7 cellular contexts compared by ENCODE assay signal in genomic region chr16:87870419-87871272, GRCh38. TPM values are rescaled to one million over a fixed set of nuclear protein-coding genes. Genes with fewer than 3 reads are reported as not detected.
A peak's percentile ranks its signal among the peaks of the same experiment; 100 is the strongest.
DNase-seq lines count a peak whose midpoint lies in the region; ATAC-seq, FAIRE-seq and TF ChIP-seq lines count a peak whose summit lies in the region.
"Not testable (repeated sequence)": the region's sequence is repeated elsewhere in the genome, so short reads cannot be mapped to it uniquely, and the experiment has no call there.

No MANE protein-coding gene starts in this region.

- H3K4me2 ChIP-seq in DOHH2 (ENCODE audit: low read length) (peak overlapping the region; percentile 43), osteoblast (ENCODE audit: insufficient read depth, low read length) (peak overlapping the region; percentile 46)

- H3K9me3 Mint-ChIP-seq in activated CD8-positive, alpha-beta T cell treated with anti-CD3 and anti-CD28 coated beads, Interleukin-2, amount 10 ng/mL, durations not matched to agents 7 days and 5 days (ENCODE audit: insufficient read depth): not testable (repeated sequence)

- not testable (repeated sequence) for TF ChIP-seq CTCF in DOHH2 (IDR thresholded peaks at IDR 0.05; ENCODE audit: low read depth, low read length, poor library complexity, severe bottlenecking); cardiac fibroblast (IDR thresholded peaks at IDR 0.05; ENCODE audit: low read depth, low read length); osteoblast (IDR thresholded peaks at IDR 0.05; ENCODE audit: extremely low read depth, low read depth, low read length)

- peaks cover 71% of the 10 kb centered on the region for H3K4me1 Mint-ChIP-seq in activated CD8-positive, alpha-beta T cell treated with anti-CD3 and anti-CD28 coated beads, Interleukin-2, amount 10 ng/mL, durations not matched to agents 7 days and 5 days (ENCODE audit: low read depth)

- not testable (repeated sequence) for H3K27me3 Mint-ChIP-seq in activated CD8-positive, alpha-beta T cell treated with anti-CD3 and anti-CD28 coated beads, Interleukin-2, amount 10 ng/mL, durations not matched to agents 7 days and 5 days (ENCODE audit: low read depth)

- not testable (repeated sequence) for ATAC-seq in activated CD8-positive, alpha-beta T cell treated with anti-CD3 and anti-CD28 coated beads, Interleukin-2, amount 10 ng/mL, durations not matched to agents 7 days and 5 days

- H3K27me3 ChIP-seq in DOHH2 (ENCODE audit: control insufficient read depth, low read length); osteoblast (ENCODE audit: insufficient read depth, low read length): not testable (repeated sequence)

- H4K20me1 ChIP-seq in DOHH2 (ENCODE audit: control insufficient read depth, insufficient read depth, low read depth, low read length) (peaks cover 15% of the 10 kb centered on the region), osteoblast (ENCODE audit: insufficient read depth, low read length) (peaks cover 24% of the 10 kb centered on the region)

- H3K9me3 ChIP-seq in DOHH2 (ENCODE audit: control insufficient read depth, insufficient read depth, low read length); KOPT-K1 (ENCODE audit: insufficient read depth, low read length, poor library complexity, severe bottlenecking); osteoblast (ENCODE audit: low read depth, low read length): not testable (repeated sequence)

- H3K36me3 ChIP-seq in DOHH2 (ENCODE audit: control insufficient read depth, low read length): peaks cover 32% of the 10 kb centered on the region
- H3K36me3 ChIP-seq in KOPT-K1 (ENCODE audit: insufficient read depth, low read length); osteoblast (ENCODE audit: insufficient read depth, low read length): not testable (repeated sequence)

- H3F3A ChIP-seq in DOHH2 (ENCODE audit: control insufficient read depth, insufficient read depth): not testable (repeated sequence)

- CTCF ChIA-PET in activated CD8-positive, alpha-beta T cell treated with anti-CD3 and anti-CD28 coated beads, Interleukin-2, amount 10 ng/mL, durations not matched to agents 7 days and 5 days (lab: Charles Lee): interaction anchor here (0.7 to 13.0 kb wide), 30 partner anchors 13 to 234 kb away, joined by 3 to 493 read pairs (median 8); partner anchors contain the start of genes BANP and KLHDC4

- POLR2A ChIA-PET in activated CD8-positive, alpha-beta T cell treated with anti-CD3 and anti-CD28 coated beads, Interleukin-2, amount 10 ng/mL, durations not matched to agents 7 days and 5 days (lab: Charles Lee): interaction anchor here (1.0 to 8.9 kb wide), 7 partner anchors 12 to 102 kb away, joined by 3 to 96 read pairs (median 3); no protein-coding TSS in a partner anchor

- peaks cover 25% of the 10 kb centered on the region for H3K36me3 Mint-ChIP-seq in activated CD8-positive, alpha-beta T cell treated with anti-CD3 and anti-CD28 coated beads, Interleukin-2, amount 10 ng/mL, durations not matched to agents 7 days and 5 days (ENCODE audit: low read depth)

- H3K4me1 ChIP-seq in DOHH2 (ENCODE audit: control insufficient read depth, low read length): peaks cover 42% of the 10 kb centered on the region
- peaks cover 27% of the 10 kb centered on the region for H3K4me1 ChIP-seq in osteoblast (ENCODE audit: insufficient read depth, low read length)

- H3K27ac Mint-ChIP-seq in activated CD8-positive, alpha-beta T cell treated with anti-CD3 and anti-CD28 coated beads, Interleukin-2, amount 10 ng/mL, durations not matched to agents 7 days and 5 days: peak overlapping the region; percentile 80

- H3K9me2 ChIP-seq in DOHH2 (replicated peaks; ENCODE audit: control insufficient read depth, low read length): not testable (repeated sequence)

- not testable (repeated sequence) for H2AFZ ChIP-seq in osteoblast (ENCODE audit: low read length)

- peaks cover 36% of the 10 kb centered on the region for H3K79me2 ChIP-seq in DOHH2 (ENCODE audit: control insufficient read depth, low read length)
- H3K79me2 ChIP-seq in osteoblast (ENCODE audit: insufficient read depth, low read length): peaks cover 33% of the 10 kb centered on the region

- H3K27ac ChIP-seq in DOHH2 (ENCODE audit: low read depth, low read length) (peak overlapping the region; percentile 35), KOPT-K1 (ENCODE audit: low read depth, low read length, poor library complexity, severe bottlenecking) (peak overlapping the region; percentile 66), osteoblast (ENCODE audit: low read depth, low read length) (peak overlapping the region; percentile 93)

- DNase-seq in RCC 7860 (ENCODE audit: low spot score): peak; percentile 92
- not testable (repeated sequence) for DNase-seq in activated CD8-positive, alpha-beta T cell treated with anti-CD3 and anti-CD28 coated beads, Interleukin-2, amount 10 ng/mL, durations not matched to agents 7 days and 5 days
- peak; percentile 51 to 80 for DNase-seq in cardiac fibroblast (ENCODE audit: low read depth in 2 of 2)
- peak; percentile 41 for DNase-seq in iPS-NIHi11 (ENCODE audit: low spot score)
- DNase-seq in osteoblast (ENCODE audit: insufficient read length, low spot score, missing footprints): peak; percentile 53

- peak overlapping the region; percentile 36 for H3K4me3 Mint-ChIP-seq in activated CD8-positive, alpha-beta T cell treated with anti-CD3 and anti-CD28 coated beads, Interleukin-2, amount 10 ng/mL, durations not matched to agents 7 days and 5 days

- peak; percentile 66 for FAIRE-seq in RCC 7860 (lab: Jason Lieb, UNC)

- not testable (repeated sequence) for H3K4me3 ChIP-seq in DOHH2 (ENCODE audit: low read length); cardiac fibroblast (replicated peaks in 1 of 2; ENCODE audit: low read depth in 2 of 2, low read length in 2 of 2); osteoblast (ENCODE audit: insufficient read depth, low read length)

RNA-seq across cellular contexts. Expression of gene SLC7A5, which starts 1.3 kb away (rescaled TPM):
- total RNA-seq in activated CD8-positive, alpha-beta T cell treated with anti-CD3 and anti-CD28 coated beads, Interleukin-2, amount 10 ng/mL, durations not matched to agents 7 days and 5 days: 100 to 1,000 TPM; 114 to 118 TPM
- 60.4 and 90.8 TPM in 2 replicates for total RNA-seq in osteoblast

Comparison
In these comparisons a context has a peak if more than half of its experiments do, and no peak if none do; other contexts are left out.
1. H3K27ac ChIP-seq: peak in every context shown above with its lines; median percentile 93 in osteoblast; 66 in KOPT-K1; 35 in DOHH2.